10 cellular contexts compared by ENCODE assay signal in the genomic region with DNA sequence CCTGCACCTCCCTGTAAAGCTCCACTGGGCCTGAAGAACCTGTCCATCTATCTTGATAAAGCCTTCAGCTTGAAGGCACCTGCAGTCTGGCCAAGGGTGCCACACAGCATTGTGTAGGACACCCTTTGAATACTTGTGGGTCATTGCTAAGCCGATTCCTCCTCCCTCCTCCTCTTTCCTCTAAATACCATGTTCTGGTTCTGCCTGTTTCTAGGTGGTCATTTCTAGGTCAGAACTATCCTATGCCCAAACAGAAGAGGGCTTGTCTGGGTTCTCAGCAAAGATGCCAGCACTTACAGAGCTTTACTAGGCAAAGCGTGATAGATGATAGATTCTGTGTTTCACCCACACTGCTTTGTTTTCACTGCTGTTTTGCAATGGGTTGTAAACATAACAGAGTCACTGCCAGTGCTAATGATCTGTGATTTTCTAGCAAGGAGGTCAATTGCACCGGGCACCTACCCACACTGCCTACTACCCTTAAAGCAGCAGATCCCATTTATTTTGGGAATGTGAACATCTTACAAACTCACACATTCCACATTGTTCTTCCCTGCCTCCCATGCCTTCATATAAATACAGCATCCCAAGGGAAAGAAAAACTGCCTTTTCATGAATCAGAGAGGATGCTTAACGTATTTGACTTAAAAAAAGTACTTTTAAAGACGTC.
DNase-seq lines count a peak whose midpoint lies in the region; ATAC-seq and TF ChIP-seq lines count a peak whose summit lies in the region.
"Had no signal": no experiment of that assay in that cellular context is flagged by ENCODE, and none has a peak within 500 bp of the region (broad histone marks: within the 10 kb centered on the region; RNA-seq: fewer than 3 reads in every experiment).

No MANE protein-coding gene starts in this region.

- H3K4me3 ChIP-seq in AG04449 (ENCODE audit: low read depth, low read length) = peak overlapping the region; percentile 6; the same call in 1 of the 2 replicates
- no peak overlapping the region for H3K4me3 ChIP-seq in RWPE2 (ENCODE audit: severe bottlenecking)

- H3K27me3 ChIP-seq in RWPE2 (ENCODE audit: insufficient read depth, poor library complexity, severe bottlenecking) = no peaks in the 10 kb centered on the region

- H3K36me3 Mint-ChIP-seq in osteocyte (ENCODE audit: unreplicated experiment) = no peaks in the 10 kb centered on the region

- H3K4me3 Mint-ChIP-seq in osteocyte (ENCODE audit: unreplicated experiment) = peak overlapping the region; percentile 33

- ATAC-seq in RWPE2 (ENCODE audit: low read depth) = no peak

- POLR2A ChIA-PET in AG04449 (lab: Yijun Ruan, JAX) = interaction anchor here (0.8 to 2.0 kb wide), 5 partner anchors 16 to 333 kb away, joined by 4 to 9 read pairs (median 4); a partner anchor contains a TSS

- CTCF ChIA-PET in AG04449 (lab: Yijun Ruan, JAX) = interaction anchor here (0.7 to 1.5 kb wide), 3 partner anchors 14 to 326 kb away, joined by 3 to 4 read pairs (median 3); no protein-coding TSS in a partner anchor

- no peaks in the 10 kb centered on the region for H3K36me3 ChIP-seq in RWPE2 (ENCODE audit: low read depth)

- no peaks in the 10 kb centered on the region for H3K9me3 Mint-ChIP-seq in osteocyte (ENCODE audit: unreplicated experiment)

- DNase-seq in AG04449 (ENCODE audit: low read depth, low spot score) (no peak), RWPE2 (ENCODE audit: low spot score) (no peak), fibroblast of gingiva (ENCODE audit: low read depth) (peak; percentile 81), osteocyte (ENCODE audit: extremely low spot score, unreplicated experiment) (no peak), germinal center (ENCODE audit: low spot score) (no peak), GM10266 (ENCODE audit: extremely low spot score) (no peak), NCI-H2107 (lab: John Stamatoyannopoulos, UW) (no peak), 8988T (no peak)
- DNase-seq: NCI-H1092 treated with DMSO at 0.1 percent for 48 hours; stimulated activated CD4-positive, alpha-beta T cell treated with anti-CD3 and anti-CD28 coated beads, Interleukin-4, amount 100 ng/mL, for 1 hour had no signal

- peak overlapping the region; percentile 89 for H3K27ac ChIP-seq in RWPE2 (ENCODE audit: poor library complexity, severe bottlenecking)

- no peaks in the 10 kb centered on the region for H3K27me3 Mint-ChIP-seq in osteocyte (ENCODE audit: unreplicated experiment)

- no peaks in the 10 kb centered on the region for H3K9me3 ChIP-seq in RWPE2 (ENCODE audit: severe bottlenecking)

- H3K4me1 ChIP-seq in RWPE2 (ENCODE audit: insufficient read depth, poor library complexity, severe bottlenecking) = peaks cover 24% of the 10 kb centered on the region

- H3K27ac Mint-ChIP-seq in osteocyte (ENCODE audit: unreplicated experiment) = peak overlapping the region; percentile 97

- TF ChIP-seq CTCF in AG04449 (IDR thresholded peaks at IDR 0.05; ENCODE audit: insufficient read depth, low read length, missing control alignments) = no peak
- TF ChIP-seq CTCF in RWPE2 (IDR thresholded peaks at IDR 0.05; ENCODE audit: poor library complexity, severe bottlenecking) = no peak
- TF ChIP-seq CTCF in osteocyte (IDR thresholded peaks at IDR 0.05) = no peak
- no peak for TF ChIP-seq CTCF in GM10266 (IDR thresholded peaks at IDR 0.05; ENCODE audit: control insufficient read depth, insufficient read depth, low read depth, missing control alignments)

- peaks cover 53% of the 10 kb centered on the region for H3K4me1 Mint-ChIP-seq in osteocyte (ENCODE audit: unreplicated experiment)
